18 cellular contexts compared by ENCODE assay signal in the genomic region with DNA sequence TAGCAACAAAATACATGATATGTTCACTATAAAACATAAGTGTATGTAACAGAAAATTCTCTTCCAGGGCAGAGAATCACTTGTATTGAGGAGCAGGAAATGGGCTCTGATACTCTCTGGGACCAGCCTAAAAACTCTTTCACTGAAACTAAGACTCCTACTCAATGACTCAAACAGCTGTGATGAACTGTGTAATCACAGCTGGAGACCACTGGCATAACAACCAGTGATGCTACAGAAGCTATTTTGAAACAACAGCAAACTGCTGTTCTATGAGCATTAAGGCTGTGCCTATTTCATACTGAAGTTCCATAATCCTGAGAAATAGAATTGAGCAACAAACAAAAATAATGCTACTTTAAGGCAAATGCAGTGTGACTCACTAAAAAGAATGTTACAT.
A peak's percentile ranks its signal among the peaks of the same experiment; 100 is the strongest.
DNase-seq lines count a peak whose midpoint lies in the region; ATAC-seq and TF ChIP-seq lines count a peak whose summit lies in the region.
"Had no signal": no experiment of that assay in that cellular context is flagged by ENCODE, and none has a peak within 500 bp of the region (broad histone marks: within the 10 kb centered on the region; RNA-seq: fewer than 3 reads in every experiment).

No MANE protein-coding gene starts in this region.

- no peak overlapping the region for H3K27ac ChIP-seq in RWPE2 (ENCODE audit: poor library complexity, severe bottlenecking)
- H3K27ac ChIP-seq: spleen had no signal

- no peaks in the 10 kb centered on the region for H3K36me3 ChIP-seq in RWPE2 (ENCODE audit: low read depth)
- H3K36me3 ChIP-seq: spleen had no signal

- DNase-seq in HCEC 1CT (peak; percentile 3), RWPE2 (ENCODE audit: low spot score) (no peak), epidermal melanocyte (ENCODE audit: insufficient read length, low spot score) (peak; percentile 17), myocyte (ENCODE audit: low read depth) (peak; percentile 40), NCI-H128 (lab: John Stamatoyannopoulos, UW; ENCODE audit: unreplicated experiment) (no peak)
- DNase-seq: activated CD4-positive, alpha-beta T cell treated with anti-CD3 and anti-CD28 coated beads, Interleukin-2, amount 10 ng/mL, durations not matched to agents 7 days and 5 days; aorta; CD4-positive, CD25-positive, alpha-beta regulatory T cell; cerebellar nuclear complex; erythroblast; NCI-H1930; NCI-H69; spleen; stimulated activated CD4-positive, alpha-beta T cell treated with anti-CD3 and anti-CD28 coated beads, Interleukin-2, amount 100 ng/mL, for 48 hours had no signal

- H3K27me3 ChIP-seq in RWPE2 (ENCODE audit: insufficient read depth, poor library complexity, severe bottlenecking), result no peaks in the 10 kb centered on the region
- H3K27me3 ChIP-seq: spleen had no signal

- no peaks in the 10 kb centered on the region for H3K9me3 ChIP-seq in RWPE2 (ENCODE audit: severe bottlenecking)

- no peak overlapping the region for H3K4me3 ChIP-seq in RWPE2 (ENCODE audit: severe bottlenecking)
- H3K4me3 ChIP-seq: K562, spleen had no signal

- no peak for TF ChIP-seq CTCF in RWPE2 (IDR thresholded peaks at IDR 0.05; ENCODE audit: poor library complexity, severe bottlenecking)

- ATAC-seq in RWPE2 (ENCODE audit: low read depth) (peak; percentile 67; the same call in 2 of the 3 replicates), HG03196 (IDR thresholded peaks at IDR 0.05; ENCODE audit: unreplicated experiment) (no peak), esophagus mucosa (no peak)
- ATAC-seq: K562; stimulated activated effector memory CD8-positive, alpha-beta T cell treated with anti-CD3 and anti-CD28 coated beads, Interleukin-12 subunit alpha, Interleukin-12 subunit beta, amount 100 ng/mL, for 72 hours had no signal

- H3K4me1 ChIP-seq in RWPE2 (ENCODE audit: insufficient read depth, poor library complexity, severe bottlenecking), result no peaks in the 10 kb centered on the region
- H3K4me1 ChIP-seq: spleen had no signal

Comparison
In these comparisons a context has a peak if more than half of its experiments do, and no peak if none do; other contexts are left out.
1. DNase-seq: peak in HCEC 1CT (single experiment), epidermal melanocyte (single experiment) and myocyte (single experiment); none in RWPE2 (single experiment) and NCI-H128 (single experiment).